25 cellular contexts compared by ENCODE assay signal in the genomic region with DNA sequence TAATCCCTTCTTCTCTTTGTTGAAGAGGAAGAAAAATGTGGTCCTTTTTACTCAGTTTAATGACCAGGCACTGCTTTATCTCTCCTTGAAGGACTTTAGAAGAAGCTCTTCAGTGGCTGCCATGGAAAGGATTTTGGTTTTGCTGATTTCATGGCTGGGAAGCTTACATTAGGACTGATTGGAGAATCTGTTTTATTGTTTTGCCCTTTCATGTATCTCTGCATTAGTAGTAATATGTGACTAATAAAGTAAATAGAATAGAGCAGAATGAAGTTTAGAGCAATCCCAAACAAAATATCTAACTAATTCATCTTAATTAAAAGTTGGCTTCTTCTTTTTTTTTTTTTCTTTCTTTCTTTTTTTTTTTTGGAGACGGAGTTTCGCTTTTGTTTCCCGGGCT.
"Had no signal": no experiment of that assay in that cellular context is flagged by ENCODE, and none has a peak within 500 bp of the region (broad histone marks: within the 10 kb centered on the region; RNA-seq: fewer than 3 reads in every experiment).

No MANE protein-coding gene starts in this region.

- ATAC-seq: natural killer cell, pancreas, right cardiac atrium, sciatic nerve had no signal

- H3K4me3 ChIP-seq: left ventricle myocardium inferior, lung, pancreas, prostate gland, skin epidermis, suprapubic skin, tibial nerve, uterus had no signal

- H3K36me3 ChIP-seq: left ventricle myocardium inferior, pancreas, prostate gland, suprapubic skin, tibial nerve, uterus had no signal

- FAIRE-seq: islet of Langerhans, kidney, pancreas had no signal

- H3K27ac ChIP-seq: left ventricle myocardium inferior, pancreas, prostate gland, skin epidermis, suprapubic skin, tibial nerve, uterus had no signal

- H3K9me3 ChIP-seq: left ventricle myocardium inferior, pancreas, prostate gland, suprapubic skin, tibial nerve, uterus had no signal

- H3K4me1 ChIP-seq: left ventricle myocardium inferior, pancreas, prostate gland, suprapubic skin, tibial nerve, uterus had no signal

- DNase-seq: hypothalamus; immature natural killer cell; kidney; left ventricle myocardium inferior; mesendoderm; naive B cell; natural killer cell; nephron progenitor cell; nucleus accumbens; pancreas; retina; right cardiac atrium; stimulated activated CD4-positive, alpha-beta T cell treated with anti-CD3 and anti-CD28 coated beads, Interleukin-12 subunit alpha, Interleukin-12 subunit beta, amount 100 ng/mL, for 4 hours; stimulated activated CD4-positive, alpha-beta T cell treated with anti-CD3 and anti-CD28 coated beads, Interleukin-15, amount 100 ng/mL, for 24 hours; stimulated activated CD4-positive, alpha-beta T cell treated with anti-CD3 and anti-CD28 coated beads, Interleukin-2, amount 100 ng/mL, for 24 hours; stimulated activated CD4-positive, alpha-beta T cell treated with anti-CD3 and anti-CD28 coated beads, Interleukin-4, amount 100 ng/mL, for 1 hour; stimulated activated naive CD4-positive, alpha-beta T cell; uterus had no signal

- H3K27me3 ChIP-seq: pancreas, suprapubic skin, tibial nerve, uterus had no signal
